ENCODE assay signal across 8 cellular contexts in genomic region chr16:1645914-1646525, GRCh38. TPM values are rescaled to one million over a fixed set of nuclear protein-coding genes. Genes with fewer than 3 reads are reported as not detected.
DNase-seq lines count a peak whose midpoint lies in the region; ATAC-seq and TF ChIP-seq lines count a peak whose summit lies in the region.

No MANE protein-coding gene starts in this region.

- intact Hi-C loops in activated CD4-positive, alpha-beta T cell treated with anti-CD3 and anti-CD28 coated beads for 36 hours (cut with DNase I, micrococcal nuclease), result loop anchor here (1.0 to 5.0 kb wide), 2 partner anchors 32 to 34 kb away; partner anchors contain the start of genes CRAMP1 (in 1 of the 2), IFT140 (in 1 of the 2) and JPT2 (in 1 of the 2)

- peak overlapping the region; percentile 81 for H3K27ac ChIP-seq in HUES48 (ENCODE audit: low read depth, low read length)

- no peaks in the 10 kb centered on the region for H3K27me3 ChIP-seq in HUES48 (ENCODE audit: control insufficient read depth, insufficient read depth, low read length)

- H3K4me1 Mint-ChIP-seq in activated CD4-positive, alpha-beta T cell treated with anti-CD3 and anti-CD28 coated beads for 36 hours, result peaks cover 27% of the 10 kb centered on the region

- H3K36me3 Mint-ChIP-seq in activated CD4-positive, alpha-beta T cell treated with anti-CD3 and anti-CD28 coated beads for 36 hours (ENCODE audit: low read depth), result peaks cover 29% of the 10 kb centered on the region

- no peaks in the 10 kb centered on the region for H3K9me3 ChIP-seq in HUES48 (ENCODE audit: control insufficient read depth, insufficient read depth, low read length)

- peak overlapping the region; percentile 65 for H3K27ac Mint-ChIP-seq in activated CD4-positive, alpha-beta T cell treated with anti-CD3 and anti-CD28 coated beads for 36 hours

- H3K4me3 ChIP-seq in HUES48 (ENCODE audit: low read depth, low read length), result no peak overlapping the region

- H3K27me3 Mint-ChIP-seq in activated CD4-positive, alpha-beta T cell treated with anti-CD3 and anti-CD28 coated beads for 36 hours, result no peaks in the 10 kb centered on the region

- H3K4me3 Mint-ChIP-seq in activated CD4-positive, alpha-beta T cell treated with anti-CD3 and anti-CD28 coated beads for 36 hours, result no peak overlapping the region

- CTCF ChIA-PET in activated CD4-positive, alpha-beta T cell treated with anti-CD3 and anti-CD28 coated beads for 36 hours (lab: Charles Lee), result no interaction called here

- H3K4me1 ChIP-seq in HUES48 (ENCODE audit: control insufficient read depth, insufficient read depth, low read length), result no peaks in the 10 kb centered on the region

- H3K36me3 ChIP-seq in HUES48 (ENCODE audit: control insufficient read depth, insufficient read depth, low read length), result peaks cover 66% of the 10 kb centered on the region

- peak; percentile 43 for TF ChIP-seq POLR2A in erythroblast (IDR thresholded peaks at IDR 0.05; ENCODE audit: low read length)

- POLR2A ChIA-PET in activated CD4-positive, alpha-beta T cell treated with anti-CD3 and anti-CD28 coated beads for 36 hours (lab: Charles Lee), result no interaction called here

- H3K9me3 Mint-ChIP-seq in activated CD4-positive, alpha-beta T cell treated with anti-CD3 and anti-CD28 coated beads for 36 hours (ENCODE audit: low read depth), result no peaks in the 10 kb centered on the region

- peak; percentile 61 for DNase-seq in activated CD4-positive, alpha-beta T cell treated with anti-CD3 and anti-CD28 coated beads for 36 hours
- DNase-seq in erythroblast (lab: John Stamatoyannopoulos, UW) (peak; percentile 69 to 80), ureter (ENCODE audit: low spot score) (no peak), medulla oblongata (ENCODE audit: extremely low spot score) (no peak)
- DNase-seq in stimulated activated CD8-positive, alpha-beta memory T cell treated with anti-CD3 and anti-CD28 coated beads, Interleukin-4, amount 100 ng/mL, for 1 hour (ENCODE audit: low read depth in 2 of 2, low spot score in 1 of 2), result peak; percentile 3 to 15

- ATAC-seq in activated CD4-positive, alpha-beta T cell treated with anti-CD3 and anti-CD28 coated beads for 36 hours, result peak; percentile 87
- ATAC-seq in GM21360 (IDR thresholded peaks at IDR 0.05; ENCODE audit: unreplicated experiment) (no peak), HG02885 (IDR thresholded peaks at IDR 0.05; ENCODE audit: poor library complexity, unreplicated experiment) (no peak)

- H3K9ac ChIP-seq in HUES48 (ENCODE audit: low read depth, low read length), result no peak overlapping the region

RNA-seq across cellular contexts. Expression of gene JPT2, which starts 32.1 kb away (rescaled TPM):
- 100 to 1,000 TPM in 1 of 2 experiments, 10 to 100 TPM in 1; 77.1 to 111 TPM for total RNA-seq in activated CD4-positive, alpha-beta T cell treated with anti-CD3 and anti-CD28 coated beads for 36 hours
- total RNA-seq in ureter, result 108 TPM

RNA-seq across cellular contexts. Expression of gene CRAMP1, which starts 33.9 kb away (rescaled TPM):
- 10 to 100 TPM; 14.1 to 15.0 TPM for total RNA-seq in activated CD4-positive, alpha-beta T cell treated with anti-CD3 and anti-CD28 coated beads for 36 hours
- 31.4 TPM for total RNA-seq in ureter

RNA-seq across cellular contexts. Expression of gene IFT140, which starts 34.1 kb away (rescaled TPM):
- total RNA-seq in activated CD4-positive, alpha-beta T cell treated with anti-CD3 and anti-CD28 coated beads for 36 hours, result 10 to 100 TPM in 1 of 2 experiments, 1 to 10 TPM in 1; 9.8 to 11.0 TPM
- 35.1 TPM for total RNA-seq in ureter

RNA-seq across cellular contexts. Expression of gene MAPK8IP3, which starts 60.0 kb away (rescaled TPM):
- 10 to 100 TPM; 56.7 to 57.6 TPM for total RNA-seq in activated CD4-positive, alpha-beta T cell treated with anti-CD3 and anti-CD28 coated beads for 36 hours
- 112 TPM for total RNA-seq in ureter

Comparison
In these comparisons a context has a peak if more than half of its experiments do, and no peak if none do; other contexts are left out.
1. DNase-seq: peak in activated CD4-positive, alpha-beta T cell treated with anti-CD3 and anti-CD28 coated beads for 36 hours (single experiment), erythroblast (2 of 2) and stimulated activated CD8-positive, alpha-beta memory T cell treated with anti-CD3 and anti-CD28 coated beads, Interleukin-4, amount 100 ng/mL, for 1 hour (2 of 2); none in ureter (single experiment) and medulla oblongata (single experiment).